Comparison of ENCODE assay signal across 15 cellular contexts in genomic region chr15:77738441-77739437, GRCh38.
A peak's percentile ranks its signal among the peaks of the same experiment; 100 is the strongest.
DNase-seq lines count a peak whose midpoint lies in the region; ATAC-seq and TF ChIP-seq lines count a peak whose summit lies in the region.
"Had no signal": no experiment of that assay in that cellular context is flagged by ENCODE, and none has a peak within 500 bp of the region (broad histone marks: within the 10 kb centered on the region; RNA-seq: fewer than 3 reads in every experiment).

No MANE protein-coding gene starts in this region.

- no peaks in the 10 kb centered on the region for H3K27me3 ChIP-seq in BE2C

- H3K4me3 Mint-ChIP-seq in brain, result peak overlapping the region in 4 of 5 experiments; percentile 4 to 55 (median 31)

- TF ChIP-seq CTCF in BE2C (IDR thresholded peaks at IDR 0.05; ENCODE audit: low read depth, low read length) (no peak), brain (conservative IDR thresholded peaks at IDR 0.05) (no peak)

- H3K27me3 Mint-ChIP-seq in brain, result peaks cover 12% of the 10 kb centered on the region

- peaks cover 29% of the 10 kb centered on the region for H3K4me1 Mint-ChIP-seq in brain

- no peak for TF ChIP-seq RAD21 in Ishikawa (IDR thresholded peaks at IDR 0.05; ENCODE audit: low read depth)

- peaks cover 9% of the 10 kb centered on the region for H3K4me1 ChIP-seq in BE2C
- H3K4me1 ChIP-seq: gastrocnemius medialis had no signal

- TF ChIP-seq EP300 in Ishikawa (IDR thresholded peaks at IDR 0.05; ENCODE audit: borderline replicate concordance), result peak; percentile 65; the same call in 1 of the 2 replicates

- H3K36me3 Mint-ChIP-seq in brain, result no peaks in the 10 kb centered on the region
- H3K36me3 Mint-ChIP-seq: activated naive CD4-positive, alpha-beta T cell treated with anti-CD3 and anti-CD28 coated beads, Interleukin-2, amount 50 U/mL, for 72 hours had no signal

- intact Hi-C loops in left colon (cut with DNase I, micrococcal nuclease) (no loop called here), cardiac septum (cut with DNase I) (no loop called here)

- no peak for ATAC-seq in left colon
- no peak for ATAC-seq in GM21515 (IDR thresholded peaks at IDR 0.05; ENCODE audit: unreplicated experiment)
- ATAC-seq: activated naive CD4-positive, alpha-beta T cell treated with anti-CD3 and anti-CD28 coated beads, Interleukin-2, amount 50 U/mL, for 72 hours; gastrocnemius medialis; PC-3 had no signal

- H3K4me3 ChIP-seq in BE2C (ENCODE audit: low read depth, low read length), result no peak overlapping the region
- H3K4me3 ChIP-seq: gastrocnemius medialis had no signal

- no peaks in the 10 kb centered on the region for H3K9me3 Mint-ChIP-seq in brain
- H3K9me3 Mint-ChIP-seq: activated naive CD4-positive, alpha-beta T cell treated with anti-CD3 and anti-CD28 coated beads, Interleukin-2, amount 50 U/mL, for 72 hours had no signal

- DNase-seq in BE2C, result peak; percentile 38
- peak; percentile 70 for DNase-seq in NCI-H2227 (lab: John Stamatoyannopoulos, UW; ENCODE audit: unreplicated experiment)
- DNase-seq in left colon, result no peak
- no peak for DNase-seq in stimulated activated CD4-positive, alpha-beta T cell treated with anti-CD3 and anti-CD28 coated beads, Interleukin-2, amount 100 ng/mL, for 24 hours
- no peak for DNase-seq in cardiac septum (ENCODE audit: low spot score)
- DNase-seq: Calu3; central memory CD4-positive, alpha-beta T cell; gastrocnemius medialis; islet precursor cell; MM.1S; PC-3 had no signal

- no peaks in the 10 kb centered on the region for H3K36me3 ChIP-seq in BE2C
- H3K36me3 ChIP-seq: gastrocnemius medialis had no signal

- H3K9me3 ChIP-seq in BE2C, result no peaks in the 10 kb centered on the region
- H3K9me3 ChIP-seq: gastrocnemius medialis had no signal

- H3K27ac Mint-ChIP-seq in brain, result peak overlapping the region; percentile 47 to 91 (median 67)
- H3K27ac Mint-ChIP-seq: activated naive CD4-positive, alpha-beta T cell treated with anti-CD3 and anti-CD28 coated beads, Interleukin-2, amount 50 U/mL, for 72 hours had no signal

TF ChIP-seq in Ishikawa, 13 proteins besides CTCF, POLR2A, EP300 and RAD21:
- TF ChIP-seq EGR1 (IDR thresholded peaks at IDR 0.05) (no peak), CEBPB (IDR thresholded peaks at IDR 0.05) (no peak), NFIC (IDR thresholded peaks at IDR 0.05) (peak; percentile 95), MAX (IDR thresholded peaks at IDR 0.05) (peak; percentile 57), YY1 (IDR thresholded peaks at IDR 0.05; ENCODE audit: low read depth) (no peak), TCF12 (IDR thresholded peaks at IDR 0.05; ENCODE audit: low read depth) (peak; percentile 94), USF1 (IDR thresholded peaks at IDR 0.05) (no peak), FOXM1 (IDR thresholded peaks at IDR 0.05; ENCODE audit: borderline replicate concordance, low read depth) (no peak), ZBTB7A (IDR thresholded peaks at IDR 0.05; ENCODE audit: low read depth) (peak; percentile 76), TAF1 (IDR thresholded peaks at IDR 0.05; ENCODE audit: low read depth) (no peak), TEAD4 (IDR thresholded peaks at IDR 0.05) (peak; percentile 51), REST (IDR thresholded peaks at IDR 0.05; ENCODE audit: low read depth) (no peak), CREB1 (IDR thresholded peaks at IDR 0.05; ENCODE audit: low read depth) (no peak)
TF ChIP-seq in Ishikawa: peak in this region for 5.

Comparison
In these comparisons a context has a peak if more than half of its experiments do, and no peak if none do; other contexts are left out.
1. DNase-seq: peak in BE2C (single experiment) and NCI-H2227 (single experiment); none in left colon (0 of 2), stimulated activated CD4-positive, alpha-beta T cell treated with anti-CD3 and anti-CD28 coated beads, Interleukin-2, amount 100 ng/mL, for 24 hours (0 of 2) and cardiac septum (single experiment).